In the genomic region with DNA sequence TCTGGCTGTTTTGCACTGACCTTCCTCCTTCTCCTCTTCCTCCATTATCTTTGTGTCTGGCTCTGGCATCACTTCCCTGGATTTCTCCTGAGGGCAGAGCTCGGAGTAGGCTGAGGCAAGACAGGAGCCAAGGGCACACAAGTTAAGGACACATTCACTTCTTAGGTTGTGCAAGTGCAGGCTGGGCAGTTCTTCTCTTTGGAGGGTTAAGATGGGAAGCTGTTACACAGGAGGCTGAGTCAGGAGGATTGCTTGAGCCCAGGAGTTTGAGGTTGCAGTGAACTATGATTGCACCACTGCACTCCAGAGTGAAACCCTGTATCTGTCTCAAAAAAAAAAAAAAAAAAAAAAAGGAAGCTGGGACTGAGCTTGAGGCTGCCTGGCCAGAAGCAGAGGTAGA, we compare ENCODE assay signal across 14 cellular contexts.
"Had no signal": no experiment of that assay in that cellular context is flagged by ENCODE, and none has a peak within 500 bp of the region (broad histone marks: within the 10 kb centered on the region; RNA-seq: fewer than 3 reads in every experiment).

No MANE protein-coding gene starts in this region.

- H3K4me3 ChIP-seq: colonic mucosa, skin epidermis, stomach, thoracic aorta had no signal

- H3K4me1 ChIP-seq: colonic mucosa, parathyroid adenoma, stomach had no signal

- DNase-seq: activated B cell treated with CpG ODN at 0.5 μM for 24 hours; activated CD4-positive, alpha-beta T cell treated with anti-CD3 and anti-CD28 coated beads, Interleukin-2, amount 10 ng/mL, durations not matched to agents 7 days and 5 days; activated CD8-positive, alpha-beta memory T cell treated with anti-CD3 and anti-CD28 coated beads for 24 hours; activated naive CD4-positive, alpha-beta T cell treated with anti-CD3 and anti-CD28 coated beads, Interleukin-2, amount 10 ng/mL, durations not matched to agents 7 days and 5 days; caudate nucleus; colonic mucosa; effector memory CD8-positive, alpha-beta T cell; retina; stimulated activated CD4-positive, alpha-beta T cell treated with anti-CD3 and anti-CD28 coated beads, Interleukin-4, amount 100 ng/mL, for 4 hours; stomach had no signal

- ATAC-seq: effector memory CD8-positive, alpha-beta T cell had no signal

- H3K27ac ChIP-seq: colonic mucosa, epithelial cell of prostate, parathyroid adenoma, skin epidermis, stomach, thoracic aorta had no signal

- H3K27me3 ChIP-seq: colonic mucosa, stomach had no signal

- H3K36me3 ChIP-seq: colonic mucosa, stomach, thoracic aorta had no signal

- H3K9me3 ChIP-seq: colonic mucosa, stomach, thoracic aorta had no signal
